ENCODE assay signal across 24 cellular contexts in genomic region chr22:16989915-16990314, GRCh38. TPM values are rescaled to one million over a fixed set of nuclear protein-coding genes. Genes with fewer than 3 reads are reported as not detected.
"Had no signal": no experiment of that assay in that cellular context is flagged by ENCODE, and none has a peak within 500 bp of the region (broad histone marks: within the 10 kb centered on the region; RNA-seq: fewer than 3 reads in every experiment).

No MANE protein-coding gene starts in this region.

- H3K27ac ChIP-seq: gastrocnemius medialis, heart right ventricle, neutrophil, psoas muscle, right lobe of liver, suprapubic skin, thyroid gland had no signal

- H3K36me3 ChIP-seq: gastrocnemius medialis, heart right ventricle, neutrophil, right lobe of liver, suprapubic skin, thyroid gland had no signal

- H3K4me1 ChIP-seq: gastrocnemius medialis, heart right ventricle, psoas muscle, right lobe of liver, suprapubic skin, thyroid gland had no signal

- H3K4me3 Mint-ChIP-seq: dendritic cell treated with granulocyte-macrophage colony-stimulating factor and Interleukin-4, amounts not matched to agents 40 ng/mL and 50 ng/mL, for 4 days; effector memory CD8-positive, alpha-beta T cell; naive thymus-derived CD4-positive, alpha-beta T cell; stimulated activated effector memory CD8-positive, alpha-beta T cell treated with anti-CD3 and anti-CD28 coated beads, Interleukin-12 subunit alpha, Interleukin-12 subunit beta, amount 100 ng/mL, for 72 hours; type B pancreatic cell had no signal

- H3K4me3 ChIP-seq: gastrocnemius medialis, heart right ventricle, psoas muscle, right lobe of liver, suprapubic skin, thyroid gland had no signal

- H3K36me3 Mint-ChIP-seq: naive thymus-derived CD4-positive, alpha-beta T cell; stimulated activated effector memory CD8-positive, alpha-beta T cell treated with anti-CD3 and anti-CD28 coated beads, Interleukin-12 subunit alpha, Interleukin-12 subunit beta, amount 100 ng/mL, for 72 hours; type B pancreatic cell had no signal

- H3K27ac Mint-ChIP-seq: dendritic cell treated with granulocyte-macrophage colony-stimulating factor and Interleukin-4, amounts not matched to agents 40 ng/mL and 50 ng/mL, for 4 days; effector memory CD8-positive, alpha-beta T cell; naive thymus-derived CD4-positive, alpha-beta T cell; stimulated activated effector memory CD8-positive, alpha-beta T cell treated with anti-CD3 and anti-CD28 coated beads, Interleukin-12 subunit alpha, Interleukin-12 subunit beta, amount 100 ng/mL, for 72 hours; type B pancreatic cell had no signal

- H3K27me3 ChIP-seq: gastrocnemius medialis, right lobe of liver, suprapubic skin, thyroid gland had no signal

- H3K4me1 Mint-ChIP-seq: naive thymus-derived CD4-positive, alpha-beta T cell; stimulated activated effector memory CD8-positive, alpha-beta T cell treated with anti-CD3 and anti-CD28 coated beads, Interleukin-12 subunit alpha, Interleukin-12 subunit beta, amount 100 ng/mL, for 72 hours had no signal

- ATAC-seq: effector memory CD8-positive, alpha-beta T cell; gastrocnemius medialis; heart right ventricle; left lobe of liver; naive thymus-derived CD4-positive, alpha-beta T cell; psoas muscle; right lobe of liver; stimulated activated effector memory CD8-positive, alpha-beta T cell treated with anti-CD3 and anti-CD28 coated beads, Interleukin-12 subunit alpha, Interleukin-12 subunit beta, amount 100 ng/mL, for 72 hours; stimulated activated naive CD8-positive, alpha-beta T cell treated with anti-CD3 and anti-CD28 coated beads, Interleukin-15, Interleukin-2, amounts not matched to agents 100 U/mL and 50 U/mL, for 24 hours had no signal

- H3K9me3 ChIP-seq: gastrocnemius medialis, heart right ventricle, neutrophil, psoas muscle, right lobe of liver, suprapubic skin, thyroid gland had no signal

- H3K27me3 Mint-ChIP-seq: dendritic cell treated with granulocyte-macrophage colony-stimulating factor and Interleukin-4, amounts not matched to agents 40 ng/mL and 50 ng/mL, for 4 days; type B pancreatic cell had no signal

- DNase-seq: effector memory CD8-positive, alpha-beta T cell; gastrocnemius medialis; heart right ventricle; hypothalamus; kidney glomerular epithelial cell; mammary epithelial cell; naive thymus-derived CD4-positive, alpha-beta T cell; psoas muscle; retina; right lobe of liver; stimulated activated CD4-positive, alpha-beta T cell treated with anti-CD3 and anti-CD28 coated beads, Interleukin-4, amount 100 ng/mL, for 1 hour; stimulated activated CD8-positive, alpha-beta memory T cell treated with anti-CD3 and anti-CD28 coated beads, Interleukin-4, amount 100 ng/mL, for 48 hours; stimulated activated naive CD8-positive, alpha-beta T cell treated with anti-CD3 and anti-CD28 coated beads, Interleukin-15, Interleukin-2, amounts not matched to agents 100 U/mL and 50 U/mL, for 24 hours; thyroid gland had no signal

- H3K9me3 Mint-ChIP-seq: dendritic cell treated with granulocyte-macrophage colony-stimulating factor and Interleukin-4, amounts not matched to agents 40 ng/mL and 50 ng/mL, for 4 days; effector memory CD8-positive, alpha-beta T cell; stimulated activated effector memory CD8-positive, alpha-beta T cell treated with anti-CD3 and anti-CD28 coated beads, Interleukin-12 subunit alpha, Interleukin-12 subunit beta, amount 100 ng/mL, for 72 hours had no signal

RNA-seq across cellular contexts. Expression of gene GAB4, which starts 18.1 kb away (rescaled TPM):
- total RNA-seq: epithelial cell of proximal tubule, gastrocnemius medialis, heart right ventricle, left lobe of liver, mammary epithelial cell, mesenteric fat pad, osteoblast, psoas muscle, right lobe of liver, thyroid gland had no signal
- polyA plus RNA-seq: heart right ventricle; mammary epithelial cell; naive thymus-derived CD4-positive, alpha-beta T cell; neural cell; psoas muscle had no signal
